9 cellular contexts compared by ENCODE assay signal in the genomic region with DNA sequence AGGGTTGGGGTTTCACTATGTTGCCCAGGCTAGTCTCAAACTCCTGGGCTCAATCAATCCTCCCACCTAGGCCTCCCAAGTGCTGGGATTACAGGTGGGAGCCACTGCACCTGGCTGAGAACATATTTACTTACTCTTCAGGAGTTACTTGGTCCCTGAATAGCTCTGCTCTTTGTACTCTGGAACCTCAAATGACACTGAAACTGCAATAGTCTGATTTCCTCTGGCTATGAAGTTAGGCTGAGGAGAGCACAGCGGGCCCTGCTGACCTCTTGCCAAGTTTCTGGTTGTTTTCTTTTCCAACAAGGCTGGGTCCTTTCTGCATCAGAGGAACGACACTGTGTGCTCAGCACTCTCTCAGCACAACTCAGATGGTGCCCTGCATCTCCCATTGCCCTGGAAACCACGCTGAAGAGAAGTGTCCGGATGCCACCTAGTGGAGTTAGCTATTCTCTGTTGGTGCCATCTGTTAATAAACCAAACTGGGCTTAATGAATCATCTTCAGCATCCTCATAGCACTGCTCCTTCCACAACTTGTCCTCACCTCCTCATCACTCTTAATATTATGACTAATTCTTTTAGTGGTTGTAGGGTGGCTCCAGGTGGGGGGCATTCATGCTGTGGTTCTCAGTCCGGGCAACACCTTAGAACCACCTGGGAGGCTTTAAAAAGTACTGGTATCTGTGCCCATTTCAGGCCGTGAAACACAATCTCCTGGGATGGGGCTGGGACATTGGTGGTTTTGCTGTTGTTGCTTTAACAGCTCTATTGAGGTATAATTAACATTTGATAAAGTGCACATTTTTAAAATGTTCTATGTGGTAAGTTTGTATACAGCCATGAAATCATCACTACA. TPM values are rescaled to one million over a fixed set of nuclear protein-coding genes. Genes with fewer than 3 reads are reported as not detected.
A peak's percentile ranks its signal among the peaks of the same experiment; 100 is the strongest.
DNase-seq lines count a peak whose midpoint lies in the region; ATAC-seq lines count a peak whose summit lies in the region.
"Had no signal": no experiment of that assay in that cellular context is flagged by ENCODE, and none has a peak within 500 bp of the region (broad histone marks: within the 10 kb centered on the region; RNA-seq: fewer than 3 reads in every experiment).

No MANE protein-coding gene starts in this region.

- H2BK15ac ChIP-seq in mesendoderm (replicated peaks; ENCODE audit: low read depth) = no peak overlapping the region

- H3K23ac ChIP-seq in mesendoderm (ENCODE audit: low read length) = no peak overlapping the region

- no peaks in the 10 kb centered on the region for H3K27me3 Mint-ChIP-seq in activated CD4-positive, alpha-beta T cell treated with anti-CD3 and anti-CD28 coated beads, Interleukin-2, amount 10 ng/mL, durations not matched to agents 7 days and 5 days
- H3K27me3 Mint-ChIP-seq in effector memory CD8-positive, alpha-beta T cell = no peaks in the 10 kb centered on the region
- H3K27me3 Mint-ChIP-seq in stimulated activated naive B cell treated with anti-CD40 and anti-IgM and Interleukin-4, amounts not matched to agents 10 μg/mL and 1 μg/mL and 100 μg/mL, for 72 hours = no peaks in the 10 kb centered on the region
- H3K27me3 Mint-ChIP-seq: activated naive CD8-positive, alpha-beta T cell had no signal

- peaks cover 3% of the 10 kb centered on the region for H3K36me3 Mint-ChIP-seq in activated CD4-positive, alpha-beta T cell treated with anti-CD3 and anti-CD28 coated beads, Interleukin-2, amount 10 ng/mL, durations not matched to agents 7 days and 5 days (ENCODE audit: low read depth)
- H3K36me3 Mint-ChIP-seq in effector memory CD8-positive, alpha-beta T cell (ENCODE audit: insufficient read depth) = no peaks in the 10 kb centered on the region
- peaks cover 3% of the 10 kb centered on the region in 2 donors for H3K36me3 Mint-ChIP-seq in stimulated activated naive B cell treated with anti-CD40 and anti-IgM and Interleukin-4, amounts not matched to agents 10 μg/mL and 1 μg/mL and 100 μg/mL, for 72 hours
- H3K36me3 Mint-ChIP-seq: activated naive CD8-positive, alpha-beta T cell had no signal

- peaks cover 4% of the 10 kb centered on the region for H3K9me3 Mint-ChIP-seq in activated CD4-positive, alpha-beta T cell treated with anti-CD3 and anti-CD28 coated beads, Interleukin-2, amount 10 ng/mL, durations not matched to agents 7 days and 5 days
- H3K9me3 Mint-ChIP-seq in effector memory CD8-positive, alpha-beta T cell = peaks cover 2 to 4% of the 10 kb centered on the region in 2 donors
- peaks cover 3 to 4% of the 10 kb centered on the region in 2 donors for H3K9me3 Mint-ChIP-seq in stimulated activated naive B cell treated with anti-CD40 and anti-IgM and Interleukin-4, amounts not matched to agents 10 μg/mL and 1 μg/mL and 100 μg/mL, for 72 hours

- ATAC-seq in GM19372 (IDR thresholded peaks at IDR 0.05; ENCODE audit: low read depth, unreplicated experiment) = peak; percentile 79
- ATAC-seq in HG03439 (IDR thresholded peaks at IDR 0.05; ENCODE audit: unreplicated experiment) = peak; percentile 86
- peak; percentile 93 for ATAC-seq in effector memory CD8-positive, alpha-beta T cell (replicated peaks)
- ATAC-seq in stimulated activated naive B cell treated with anti-CD40 and anti-IgM and Interleukin-4, amounts not matched to agents 10 μg/mL and 1 μg/mL and 100 μg/mL, for 72 hours (replicated peaks) = peak; percentile 97 to 98

- no peak overlapping the region for H3K4me3 Mint-ChIP-seq in activated CD4-positive, alpha-beta T cell treated with anti-CD3 and anti-CD28 coated beads, Interleukin-2, amount 10 ng/mL, durations not matched to agents 7 days and 5 days
- H3K4me3 Mint-ChIP-seq in effector memory CD8-positive, alpha-beta T cell = no peak overlapping the region
- H3K4me3 Mint-ChIP-seq in stimulated activated naive B cell treated with anti-CD40 and anti-IgM and Interleukin-4, amounts not matched to agents 10 μg/mL and 1 μg/mL and 100 μg/mL, for 72 hours = no peak overlapping the region
- H3K4me3 Mint-ChIP-seq: activated naive CD8-positive, alpha-beta T cell had no signal

- no peak overlapping the region for H3K27ac ChIP-seq in mesendoderm (ENCODE audit: low read depth, low read length)

- no peaks in the 10 kb centered on the region for H3K36me3 ChIP-seq in mesendoderm (ENCODE audit: control insufficient read depth, insufficient read depth, low read length)

- H3K27ac Mint-ChIP-seq in activated CD4-positive, alpha-beta T cell treated with anti-CD3 and anti-CD28 coated beads, Interleukin-2, amount 10 ng/mL, durations not matched to agents 7 days and 5 days = peak overlapping the region; percentile 81
- peak overlapping the region in 1 of 2 donors; percentile 15 for H3K27ac Mint-ChIP-seq in effector memory CD8-positive, alpha-beta T cell
- peak overlapping the region; percentile 81 for H3K27ac Mint-ChIP-seq in stimulated activated naive B cell treated with anti-CD40 and anti-IgM and Interleukin-4, amounts not matched to agents 10 μg/mL and 1 μg/mL and 100 μg/mL, for 72 hours
- H3K27ac Mint-ChIP-seq: activated naive CD8-positive, alpha-beta T cell had no signal

- no peak overlapping the region for H4K5ac ChIP-seq in mesendoderm (ENCODE audit: low read length)

- H2AK5ac ChIP-seq in mesendoderm (ENCODE audit: low read length) = no peak overlapping the region

- CTCF ChIA-PET in activated CD4-positive, alpha-beta T cell treated with anti-CD3 and anti-CD28 coated beads, Interleukin-2, amount 10 ng/mL, durations not matched to agents 7 days and 5 days (lab: Charles Lee) = interaction anchor here (0.7 to 1.5 kb wide), 9 partner anchors 11 to 167 kb away, joined by 3 to 4 read pairs (median 3); partner anchors contain the start of gene RINT1

- no peak overlapping the region for H4K8ac ChIP-seq in mesendoderm (ENCODE audit: low read depth, low read length)

- no peak overlapping the region for H3K18ac ChIP-seq in mesendoderm (ENCODE audit: low read length)

- peak; percentile 63 for DNase-seq in COR-L47 (lab: John Stamatoyannopoulos, UW)
- DNase-seq in NCI-H345 treated with DMSO at 0.1 percent for 48 hours (lab: John Stamatoyannopoulos, UW; ENCODE audit: unreplicated experiment) = peak; percentile 75
- peak; percentile 81 for DNase-seq in activated CD4-positive, alpha-beta T cell treated with anti-CD3 and anti-CD28 coated beads, Interleukin-2, amount 10 ng/mL, durations not matched to agents 7 days and 5 days
- DNase-seq in effector memory CD8-positive, alpha-beta T cell = peak; percentile 27 to 43 (median 31)
- peak; percentile 83 for DNase-seq in mesendoderm
- peak; percentile 35 for DNase-seq in stimulated activated naive B cell treated with anti-CD40 and anti-IgM and Interleukin-4, amounts not matched to agents 10 μg/mL and 1 μg/mL and 100 μg/mL, for 72 hours

- H3K4ac ChIP-seq in mesendoderm (ENCODE audit: low read depth, low read length) = no peak overlapping the region

- no CpG with 5 or more reads among the region's 6 CpGs for WGBS in mesendoderm (ENCODE audit: extremely low coverage, insufficient coverage, low lambda C conversion rate)

- H3K4me1 Mint-ChIP-seq in activated CD4-positive, alpha-beta T cell treated with anti-CD3 and anti-CD28 coated beads, Interleukin-2, amount 10 ng/mL, durations not matched to agents 7 days and 5 days = peaks cover 34% of the 10 kb centered on the region
- H3K4me1 Mint-ChIP-seq in effector memory CD8-positive, alpha-beta T cell (ENCODE audit: low read depth in 2 of 2) = peaks cover 6% of the 10 kb centered on the region in 2 donors
- peaks cover 14 to 17% of the 10 kb centered on the region in 2 donors for H3K4me1 Mint-ChIP-seq in stimulated activated naive B cell treated with anti-CD40 and anti-IgM and Interleukin-4, amounts not matched to agents 10 μg/mL and 1 μg/mL and 100 μg/mL, for 72 hours

- H3K79me2 ChIP-seq in mesendoderm (ENCODE audit: control insufficient read depth, insufficient read depth, low read length) = no peaks in the 10 kb centered on the region

- H3K4me1 ChIP-seq in mesendoderm (ENCODE audit: control insufficient read depth, low read depth, low read length) = no peaks in the 10 kb centered on the region

- no peaks in the 10 kb centered on the region for H3K79me1 ChIP-seq in mesendoderm (ENCODE audit: low read length)

- no peak overlapping the region for H3K56ac ChIP-seq in mesendoderm (ENCODE audit: low read length)

- H3K4me3 ChIP-seq in mesendoderm (ENCODE audit: low read length) = no peak overlapping the region

- no peak overlapping the region for H3K4me2 ChIP-seq in mesendoderm (ENCODE audit: low read length)

- POLR2A ChIA-PET in activated CD4-positive, alpha-beta T cell treated with anti-CD3 and anti-CD28 coated beads, Interleukin-2, amount 10 ng/mL, durations not matched to agents 7 days and 5 days (lab: Charles Lee) = no interaction called here

- H2BK120ac ChIP-seq in mesendoderm (ENCODE audit: low read depth, low read length) = no peak overlapping the region

- no peak overlapping the region for H2BK5ac ChIP-seq in mesendoderm (ENCODE audit: low read length)

- H3K9ac ChIP-seq in mesendoderm (ENCODE audit: low read length) = no peak overlapping the region

- H3K27me3 ChIP-seq in mesendoderm (ENCODE audit: insufficient read depth, low read length, poor library complexity) = no peaks in the 10 kb centered on the region

RNA-seq across cellular contexts. Expression of gene EFCAB10, which starts 8.2 kb away (rescaled TPM):
- total RNA-seq in activated CD4-positive, alpha-beta T cell treated with anti-CD3 and anti-CD28 coated beads, Interleukin-2, amount 10 ng/mL, durations not matched to agents 7 days and 5 days = not detected
- polyA plus RNA-seq in mesendoderm (2013, experiment 1 of 2) = 3.2 TPM
- 3.8 TPM for polyA plus RNA-seq in mesendoderm (2013, experiment 2 of 2)

RNA-seq across cellular contexts. Expression of gene RINT1, which starts 57.4 kb away (rescaled TPM):
- total RNA-seq in activated CD4-positive, alpha-beta T cell treated with anti-CD3 and anti-CD28 coated beads, Interleukin-2, amount 10 ng/mL, durations not matched to agents 7 days and 5 days = 10 to 100 TPM; 20.2 to 22.0 TPM
- polyA plus RNA-seq in mesendoderm (2013, experiment 1 of 2) = 16.5 TPM
- 16.3 TPM for polyA plus RNA-seq in mesendoderm (2013, experiment 2 of 2)

Comparison
In these comparisons a context has a peak if more than half of its experiments do, and no peak if none do; other contexts are left out.
1. DNase-seq: peak in every context shown above with its lines; median percentile 83 in mesendoderm; 81 in activated CD4-positive, alpha-beta T cell treated with anti-CD3 and anti-CD28 coated beads, Interleukin-2, amount 10 ng/mL, durations not matched to agents 7 days and 5 days; 75 in NCI-H345 treated with DMSO at 0.1 percent for 48 hours; 63 in COR-L47; 35 in stimulated activated naive B cell treated with anti-CD40 and anti-IgM and Interleukin-4, amounts not matched to agents 10 μg/mL and 1 μg/mL and 100 μg/mL, for 72 hours; 31 in effector memory CD8-positive, alpha-beta T cell.